In genomic region chr14:65149116-65149515, GRCh38 we compare ENCODE assay signal across 1 cellular context.
TF ChIP-seq lines count a peak whose summit lies in the region.

No MANE protein-coding gene starts in this region.

TF ChIP-seq in H1, 55 proteins besides CTCF, POLR2A, EP300 and RAD21:
- TF ChIP-seq BACH1 (IDR thresholded peaks at IDR 0.05; ENCODE audit: low read length) (no peak), CHD2 (IDR thresholded peaks at IDR 0.05; ENCODE audit: low read length) (no peak), SP1 (IDR thresholded peaks at IDR 0.05; ENCODE audit: low read depth, low read length) (no peak), FOSL1 (IDR thresholded peaks at IDR 0.05; ENCODE audit: insufficient read depth, low read depth, low read length) (no peak), SRF (IDR thresholded peaks at IDR 0.05; ENCODE audit: low read depth, low read length) (no peak), ATF3 (IDR thresholded peaks at IDR 0.05; ENCODE audit: insufficient read depth, low read depth, low read length) (no peak), RFX5 (IDR thresholded peaks at IDR 0.05; ENCODE audit: borderline replicate concordance, low read depth, low read length) (no peak), GTF2F1 (IDR thresholded peaks at IDR 0.05; ENCODE audit: borderline replicate concordance, low read depth, low read length) (no peak), SP4 (IDR thresholded peaks at IDR 0.05; ENCODE audit: low read length) (no peak), POLR2AphosphoS5 (IDR thresholded peaks at IDR 0.05; ENCODE audit: low read depth, low read length) (no peak), KDM4A (IDR thresholded peaks at IDR 0.05; ENCODE audit: low read depth, low read length, severe bottlenecking) (no peak), ASH2L (IDR thresholded peaks at IDR 0.05; ENCODE audit: low read length) (no peak), BRCA1 (IDR thresholded peaks at IDR 0.05; ENCODE audit: low read depth, low read length) (no peak), NRF1 (IDR thresholded peaks at IDR 0.05; ENCODE audit: low read depth, low read length) (no peak), JUN (IDR thresholded peaks at IDR 0.05; ENCODE audit: low read depth, low read length) (no peak), CHD1 (IDR thresholded peaks at IDR 0.05; ENCODE audit: low read depth, low read length) (no peak), RBBP5 (IDR thresholded peaks at IDR 0.05; ENCODE audit: borderline replicate concordance, low read depth, low read length) (no peak), CBX5 (IDR thresholded peaks at IDR 0.05; ENCODE audit: low read depth, low read length) (no peak)
